ENCODE assay signal across 11 cellular contexts in the genomic region with DNA sequence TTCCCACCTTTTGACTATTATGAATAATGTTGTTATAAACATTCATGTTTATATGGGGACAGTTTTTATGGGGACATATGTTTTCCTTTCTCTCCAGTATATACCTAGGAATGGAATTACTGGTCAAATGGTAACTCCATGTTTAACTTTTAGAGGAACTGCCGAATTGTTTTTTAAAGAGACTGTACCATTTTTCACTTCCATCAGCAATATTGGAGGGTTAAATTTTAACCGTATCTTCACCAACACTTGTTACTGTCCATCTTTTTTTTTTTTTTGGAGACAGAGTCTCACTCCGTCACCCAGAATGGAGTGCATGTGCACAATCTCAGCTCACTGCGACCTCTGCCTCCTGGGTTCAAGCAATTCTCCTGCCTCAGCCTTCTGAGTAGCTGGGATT.
"Had no signal": no experiment of that assay in that cellular context is flagged by ENCODE, and none has a peak within 500 bp of the region (broad histone marks: within the 10 kb centered on the region; RNA-seq: fewer than 3 reads in every experiment).

No MANE protein-coding gene starts in this region.

- H2AFZ ChIP-seq: GM23248, GM23338 had no signal

- H3K9ac ChIP-seq: GM23248 had no signal

- H3K27ac ChIP-seq: GM23248 had no signal

- ATAC-seq: GM23338, HCT116 had no signal

- DNase-seq: GM23248, GOT3, H7, H9, HCEC 1CT, HFFc6 had no signal

- H3K4me1 Mint-ChIP-seq: GM23338, H9 had no signal

- H3K4me3 Mint-ChIP-seq: GM23338, H9, HFFc6 had no signal

- H3K9me3 ChIP-seq: HAP-1 had no signal

- FAIRE-seq: H1, H54 had no signal

- H3K4me1 ChIP-seq: HAP-1 had no signal

- H3K27ac Mint-ChIP-seq: GM23338, HFFc6 had no signal

- H3K4me3 ChIP-seq: GM23248, GM23338, HAP-1 had no signal

- H3K9me3 Mint-ChIP-seq: HFFc6 had no signal

- H3K36me3 ChIP-seq: HAP-1 had no signal

- H3K4me2 ChIP-seq: GM23338 had no signal
